In genomic region chr2:15577071-15577706, GRCh38 we compare ENCODE assay signal across 8 cellular contexts. TPM values are rescaled to one million over a fixed set of nuclear protein-coding genes. Genes with fewer than 3 reads are reported as not detected.
DNase-seq lines count a peak whose midpoint lies in the region; ATAC-seq and TF ChIP-seq lines count a peak whose summit lies in the region.

No MANE protein-coding gene starts in this region.

- peaks cover under 1 to 3% (median 3%) of the 10 kb centered on the region in 3 donors for H3K4me1 Mint-ChIP-seq in naive B cell
- peaks cover 0 to 2% of the 10 kb centered on the region in 2 donors for H3K4me1 Mint-ChIP-seq in stimulated activated naive B cell treated with anti-CD40 and anti-IgM and Interleukin-4, amounts not matched to agents 10 μg/mL and 1 μg/mL and 100 μg/mL, for 72 hours

- peaks cover 0 to 9% (median 5%) of the 10 kb centered on the region in 3 donors for H3K27me3 Mint-ChIP-seq in naive B cell
- H3K27me3 Mint-ChIP-seq in stimulated activated naive B cell treated with anti-CD40 and anti-IgM and Interleukin-4, amounts not matched to agents 10 μg/mL and 1 μg/mL and 100 μg/mL, for 72 hours = peaks cover 4 to 6% of the 10 kb centered on the region in 2 donors

- no peak overlapping the region for H3K4me3 ChIP-seq in epithelial cell of esophagus (ENCODE audit: low read length)

- no peak overlapping the region for H3K4me3 Mint-ChIP-seq in naive B cell
- H3K4me3 Mint-ChIP-seq in stimulated activated naive B cell treated with anti-CD40 and anti-IgM and Interleukin-4, amounts not matched to agents 10 μg/mL and 1 μg/mL and 100 μg/mL, for 72 hours = no peak overlapping the region

- no peaks in the 10 kb centered on the region for H3K9me3 Mint-ChIP-seq in naive B cell
- no peaks in the 10 kb centered on the region for H3K9me3 Mint-ChIP-seq in stimulated activated naive B cell treated with anti-CD40 and anti-IgM and Interleukin-4, amounts not matched to agents 10 μg/mL and 1 μg/mL and 100 μg/mL, for 72 hours

- peak; percentile 96 for TF ChIP-seq CTCF in epithelial cell of esophagus (IDR thresholded peaks at IDR 0.05; ENCODE audit: insufficient read depth, low read depth, low read length, missing control alignments)

- no peak overlapping the region for H3K27ac Mint-ChIP-seq in naive B cell
- no peak overlapping the region for H3K27ac Mint-ChIP-seq in stimulated activated naive B cell treated with anti-CD40 and anti-IgM and Interleukin-4, amounts not matched to agents 10 μg/mL and 1 μg/mL and 100 μg/mL, for 72 hours

- no peaks in the 10 kb centered on the region for H3K36me3 Mint-ChIP-seq in naive B cell
- H3K36me3 Mint-ChIP-seq in stimulated activated naive B cell treated with anti-CD40 and anti-IgM and Interleukin-4, amounts not matched to agents 10 μg/mL and 1 μg/mL and 100 μg/mL, for 72 hours = no peaks in the 10 kb centered on the region

- peak; percentile 96 for ATAC-seq in GM21526 (IDR thresholded peaks at IDR 0.05; ENCODE audit: low FRiP score, unreplicated experiment)
- ATAC-seq in naive B cell (ENCODE audit: low read depth in 2 of 2) = peak; percentile 88 to 96
- ATAC-seq in stimulated activated naive B cell treated with anti-CD40 and anti-IgM and Interleukin-4, amounts not matched to agents 10 μg/mL and 1 μg/mL and 100 μg/mL, for 72 hours (replicated peaks) = peak; percentile 98 to 99

- DNase-seq in DMS153 treated with DMSO at 0.1 percent for 48 hours (lab: John Stamatoyannopoulos, UW; ENCODE audit: unreplicated experiment) (peak; percentile 60), HT1080 (ENCODE audit: low read depth) (peak; percentile 70), NOMO-1 treated with DMSO at 0.1 percent for 48 hours (lab: John Stamatoyannopoulos, UW; ENCODE audit: unreplicated experiment) (peak; percentile 62), epithelial cell of esophagus (ENCODE audit: low read depth) (peak; percentile 85), naive B cell (peak; percentile 70)
- DNase-seq in activated CD8-positive, alpha-beta memory T cell treated with anti-CD3 and anti-CD28 coated beads for 4 hours (ENCODE audit: low read depth in 2 of 2) = peak; percentile 73
- DNase-seq in stimulated activated naive B cell treated with anti-CD40 and anti-IgM and Interleukin-4, amounts not matched to agents 10 μg/mL and 1 μg/mL and 100 μg/mL, for 72 hours = peak; percentile 65

RNA-seq across cellular contexts. Expression of gene DDX1, which starts 14.5 kb away (rescaled TPM):
- total RNA-seq in HT1080 (2014; rRNA removed; shearing (Covaris generic)) = 90.5 and 102 TPM in 2 replicates
- polyA plus RNA-seq in HT1080 (2015; cell fraction: cytosol; rRNA removed) = 121 and 123 TPM in 2 replicates
- polyA plus RNA-seq in HT1080 (2015; cell fraction: nucleus; rRNA removed) = 173 and 199 TPM in 2 replicates
- 10 to 100 TPM; 31.7 to 49.1 (median 40.6) TPM for polyA plus RNA-seq in naive B cell (ENCODE audit: low read depth in 6 of 6)

RNA-seq across cellular contexts. Expression of gene NBAS, which starts 16.1 kb away (rescaled TPM):
- 25.5 and 34.2 TPM in 2 replicates for total RNA-seq in HT1080 (2014; rRNA removed; shearing (Covaris generic))
- 9.6 and 12.7 TPM in 2 replicates for polyA plus RNA-seq in HT1080 (2015; cell fraction: cytosol; rRNA removed)
- 41.5 and 46.9 TPM in 2 replicates for polyA plus RNA-seq in HT1080 (2015; cell fraction: nucleus; rRNA removed)
- polyA plus RNA-seq in naive B cell (ENCODE audit: low read depth in 6 of 6) = 10 to 100 TPM in 4 of 6 donors, 1 to 10 TPM in 2; 5.4 to 16.4 (median 12.7) TPM
